ENCODE assay signal across 26 cellular contexts in the genomic region with DNA sequence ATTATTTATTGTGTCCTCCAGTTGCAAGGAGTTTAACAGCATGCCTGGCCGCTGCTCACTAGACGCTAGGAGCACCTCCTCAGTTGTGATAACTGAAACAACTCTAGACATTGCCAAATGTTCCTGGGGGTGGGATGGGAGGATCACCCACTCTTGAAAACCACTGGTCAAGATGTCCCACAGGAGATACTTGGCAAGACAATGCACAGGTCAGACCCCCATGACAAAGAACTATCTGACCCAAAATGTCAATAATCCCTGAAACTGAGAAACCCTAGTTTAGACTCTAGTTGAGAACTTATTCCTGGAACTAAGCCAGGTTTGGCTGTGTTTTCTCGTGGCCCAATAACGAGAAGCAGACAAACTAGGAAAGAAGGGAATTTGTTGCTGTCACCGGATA. TPM values are rescaled to one million over a fixed set of nuclear protein-coding genes. Genes with fewer than 3 reads are reported as not detected.
DNase-seq lines count a peak whose midpoint lies in the region; ATAC-seq, FAIRE-seq and TF ChIP-seq lines count a peak whose summit lies in the region.
"Had no signal": no experiment of that assay in that cellular context is flagged by ENCODE, and none has a peak within 500 bp of the region (broad histone marks: within the 10 kb centered on the region; RNA-seq: fewer than 3 reads in every experiment).

No MANE protein-coding gene starts in this region.

- H3K18ac ChIP-seq in H9 (ENCODE audit: insufficient read length, low read depth, low read length) = no peak overlapping the region

- TF ChIP-seq POLR2A in K562 (conservative IDR thresholded peaks at IDR 0.05) (no peak), thyroid gland (IDR thresholded peaks at IDR 0.05) (no peak)

- no peak overlapping the region for H2AK5ac ChIP-seq in H9 (ENCODE audit: insufficient read length, low read length)

- WGBS in H9 (ENCODE audit: extremely low coverage, insufficient read length, low lambda C conversion rate) = no CpG with 5 or more reads among the region's 5 CpGs
- 67% methylated on average over 5 of the region's 5 CpGs for WGBS in K562 (ENCODE audit: insufficient coverage, low coverage, missing lambda C conversion rate)
- WGBS in thyroid gland, 2 donors = 30 to 31% methylated on average over 5 of the region's 5 CpGs
- WGBS in mammary epithelial cell (ENCODE audit: low coverage, missing lambda C conversion rate) = 80% methylated on average over 5 of the region's 5 CpGs

- CTCF ChIA-PET in K562 (lab: Yijun Ruan, JAX; ENCODE audit: low intra/inter-chr PET ratio) = interaction anchor here (0.6 kb wide), 1 partner anchor 303 kb away, joined by 3 read pairs; no protein-coding TSS in a partner anchor
- CTCF ChIA-PET in mammary epithelial cell (lab: Charles Lee; ENCODE audit: low non-redundant PET) = no interaction called here

- no peak overlapping the region for H3K4ac ChIP-seq in H9 (ENCODE audit: low read depth, low read length)

- no peaks in the 10 kb centered on the region for H3K27me3 ChIP-seq in H9 (ENCODE audit: insufficient read depth, low read length)
- H3K27me3 ChIP-seq in K562 (ENCODE audit: control insufficient read depth in 2 of 2, insufficient read depth in 2 of 2, low read length in 2 of 2) = no peaks in the 10 kb centered on the region
- no peaks in the 10 kb centered on the region for H3K27me3 ChIP-seq in thyroid gland
- H3K27me3 ChIP-seq in tibial artery = no peaks in the 10 kb centered on the region
- H3K27me3 ChIP-seq in mammary epithelial cell (ENCODE audit: insufficient read depth, low read length) = no peaks in the 10 kb centered on the region
- H3K27me3 ChIP-seq: BE2C; BLaER1 treated with 17β-estradiol and CSF1 and Interleukin-3, amounts not matched to agents 10 nM and 100 nM had no signal

- H3K9me3 ChIP-seq in H9 (ENCODE audit: control insufficient read depth, low read depth, low read length) (no peaks in the 10 kb centered on the region), K562 (replicated peaks; ENCODE audit: control insufficient read depth, insufficient read depth, low read depth, low read length) (no peaks in the 10 kb centered on the region), thyroid gland (no peaks in the 10 kb centered on the region), tibial artery (no peaks in the 10 kb centered on the region), mammary epithelial cell (replicated peaks; ENCODE audit: insufficient read depth, low read length) (no peaks in the 10 kb centered on the region)
- H3K9me3 ChIP-seq: A549; BE2C; BLaER1 treated with 17β-estradiol and CSF1 and Interleukin-3, amounts not matched to agents 10 nM and 100 nM; HAP-1 had no signal

- H3K4me1 Mint-ChIP-seq in H9 = no peaks in the 10 kb centered on the region
- peaks cover 5% of the 10 kb centered on the region for H3K4me1 Mint-ChIP-seq in mesothelial cell of epicardium
- H3K4me1 Mint-ChIP-seq: CD8-positive, alpha-beta memory T cell; GM23338 had no signal

- H3K27me3 Mint-ChIP-seq in H9 (ENCODE audit: low read depth) (peaks cover 5% of the 10 kb centered on the region), mesothelial cell of epicardium (ENCODE audit: low read depth) (peaks cover 10% of the 10 kb centered on the region)
- H3K27me3 Mint-ChIP-seq: CD4-positive, alpha-beta T cell had no signal

- intact Hi-C loops in K562 (cut with micrococcal nuclease) = no loop called here
- intact Hi-C loops in thyroid gland (cut with DNase I) = no loop called here
- intact Hi-C loops in tibial artery (cut with DNase I; ENCODE audit: low total_unique reads) = no loop called here
- intact Hi-C loops in mammary epithelial cell (cut with micrococcal nuclease) = no loop called here

- ATAC-seq in K562 (no peak), HG02610 (IDR thresholded peaks at IDR 0.05; ENCODE audit: unreplicated experiment) (no peak)
- ATAC-seq: A549, GM12878, GM23338 had no signal

- no peak overlapping the region for H3K4me3 Mint-ChIP-seq in H9
- no peak overlapping the region for H3K4me3 Mint-ChIP-seq in mesothelial cell of epicardium
- H3K4me3 Mint-ChIP-seq: CD14-positive monocyte; CD4-positive, alpha-beta T cell; CD8-positive, alpha-beta memory T cell; GM23338; HFFc6 had no signal

- H3K27ac ChIP-seq in H9 (ENCODE audit: insufficient read length, low read depth, low read length) (no peak overlapping the region), K562 (ENCODE audit: extremely low read depth, low read depth, low read length) (no peak overlapping the region), thyroid gland (no peak overlapping the region), tibial artery (no peak overlapping the region), mammary epithelial cell (ENCODE audit: insufficient read depth, low read depth, low read length) (no peak overlapping the region)
- H3K27ac ChIP-seq: A549; BLaER1 treated with 17β-estradiol and CSF1 and Interleukin-3, amounts not matched to agents 10 nM and 100 nM had no signal

- no peak for TF ChIP-seq EP300 in K562 (IDR thresholded peaks at IDR 0.05; ENCODE audit: low read length)

- H3K14ac ChIP-seq in H9 (ENCODE audit: insufficient read depth, low read length) = no peak overlapping the region

- H2BK5ac ChIP-seq in H9 (ENCODE audit: insufficient read length, low read length) = no peak overlapping the region

- H3K4me2 ChIP-seq in H9 (ENCODE audit: insufficient read depth, insufficient read length, low read length) (no peak overlapping the region), K562 (ENCODE audit: insufficient read depth, low read length) (no peak overlapping the region), mammary epithelial cell (ENCODE audit: insufficient read depth, low read depth, low read length) (no peak overlapping the region)
- H3K4me2 ChIP-seq: A549; BLaER1 treated with 17β-estradiol and CSF1 and Interleukin-3, amounts not matched to agents 10 nM and 100 nM; GM23338 had no signal

- H4K20me1 ChIP-seq in H9 (ENCODE audit: control insufficient read depth, insufficient read depth, insufficient read length) = no peaks in the 10 kb centered on the region
- H4K20me1 ChIP-seq in K562 (replicated peaks; ENCODE audit: control insufficient read depth, insufficient read depth, low read length) = no peaks in the 10 kb centered on the region
- no peaks in the 10 kb centered on the region for H4K20me1 ChIP-seq in mammary epithelial cell (ENCODE audit: insufficient read depth, low read length)
- H4K20me1 ChIP-seq: BLaER1 treated with 17β-estradiol and CSF1 and Interleukin-3, amounts not matched to agents 10 nM and 100 nM had no signal

- no peak overlapping the region for H3K23ac ChIP-seq in H9 (ENCODE audit: insufficient read length, low read depth, low read length)

- no peak overlapping the region for H2BK15ac ChIP-seq in H9 (ENCODE audit: low read depth, low read length)

- H4K5ac ChIP-seq in H9 (ENCODE audit: insufficient read length, low read depth, low read length) = no peak overlapping the region

- H3K36me3 Mint-ChIP-seq in H9 (ENCODE audit: insufficient read depth in 1 of 3, low read depth in 3 of 3) (no peaks in the 10 kb centered on the region), mesothelial cell of epicardium (no peaks in the 10 kb centered on the region)
- H3K36me3 Mint-ChIP-seq: CD14-positive monocyte; CD8-positive, alpha-beta memory T cell had no signal

- H2AFZ ChIP-seq in H9 (ENCODE audit: low read length) (no peak overlapping the region), K562 (ENCODE audit: low read depth, low read length) (no peak overlapping the region), mammary epithelial cell (ENCODE audit: low read depth, low read length) (no peak overlapping the region)
- H2AFZ ChIP-seq: GM23338 had no signal

- POLR2A ChIA-PET in K562 (lab: Yijun Ruan, JAX) = interaction anchor here (1.4 kb wide), 1 partner anchor 9 kb away, joined by 11 read pairs; no protein-coding TSS in a partner anchor

- no peak overlapping the region for H3T11ph ChIP-seq in H9 (ENCODE audit: low read length)

- FAIRE-seq in K562 (lab: Jason Lieb, UNC) = no peak
- FAIRE-seq: A549, D721Med, GM12878, GM19239 had no signal

- no peak for DNase-seq in H9
- DNase-seq in K562 (ENCODE audit: extremely low read depth in 1 of 4, low spot score in 3 of 4) = no peak
- no peak for DNase-seq in mesothelial cell of epicardium (ENCODE audit: low spot score in 2 of 2, unreplicated experiment in 2 of 2)
- peak; percentile 21 to 27 for DNase-seq in thyroid gland
- no peak for DNase-seq in tibial artery
- no peak for DNase-seq in mammary epithelial cell
- DNase-seq: 8988T; ACHN; AML-193; BE2C; CD4-positive, alpha-beta T cell; CD8-positive, alpha-beta memory T cell; DMS 273 treated with DMSO at 0.1 percent for 48 hours; DMS79; EL; GDM1; HFFc6 had no signal

- no peaks in the 10 kb centered on the region for H3K23me2 ChIP-seq in H9 (ENCODE audit: insufficient read length, low read depth, low read length, poor library complexity, severe bottlenecking)

- TF ChIP-seq RAD21 in K562 (CRISPR knock-in tag; conservative IDR thresholded peaks at IDR 0.05 in 1 of 2, IDR thresholded peaks at IDR 0.05 in 1 of 2) = no peak

- H3K79me1 ChIP-seq in H9 (ENCODE audit: insufficient read depth, low read depth, low read length, poor library complexity, severe bottlenecking) = no peaks in the 10 kb centered on the region

- H4K91ac ChIP-seq in H9 (ENCODE audit: insufficient read length, low read depth, low read length) = no peak overlapping the region

- H3K79me2 ChIP-seq in H9 (ENCODE audit: insufficient read depth, low read length) (no peaks in the 10 kb centered on the region), K562 (ENCODE audit: control insufficient read depth, insufficient read depth, low read length) (no peaks in the 10 kb centered on the region), mammary epithelial cell (ENCODE audit: insufficient read depth, low read length) (no peaks in the 10 kb centered on the region)

- peak overlapping the region in 1 of 3 experiments; percentile 31; a peak in 2 of 7 replicates for H3K27ac Mint-ChIP-seq in H9
- H3K27ac Mint-ChIP-seq in mesothelial cell of epicardium = peak overlapping the region; percentile 30
- H3K27ac Mint-ChIP-seq: CD14-positive monocyte; CD4-positive, alpha-beta T cell; CD8-positive, alpha-beta memory T cell; GM23338; HFFc6 had no signal

- no peaks in the 10 kb centered on the region for H3K9me1 ChIP-seq in K562 (ENCODE audit: control insufficient read depth, insufficient read depth, low read length)

- no peak for TF ChIP-seq CTCF in H9 (conservative IDR thresholded peaks at IDR 0.05)
- no peak for TF ChIP-seq CTCF in K562 (IDR thresholded peaks at IDR 0.05 in 2 of 3, conservative IDR thresholded peaks at IDR 0.05 in 1 of 3; ENCODE audit: insufficient read depth in 2 of 3, low read depth in 1 of 3, low read length in 3 of 3)
- TF ChIP-seq CTCF in mesothelial cell of epicardium (IDR thresholded peaks at IDR 0.05; ENCODE audit: unreplicated experiment) = no peak
- no peak for TF ChIP-seq CTCF in thyroid gland (IDR thresholded peaks at IDR 0.05)
- no peak for TF ChIP-seq CTCF in tibial artery (IDR thresholded peaks at IDR 0.05)
- TF ChIP-seq CTCF in mammary epithelial cell (conservative IDR thresholded peaks at IDR 0.05 in 1 of 2, IDR thresholded peaks at IDR 0.05 in 1 of 2; ENCODE audit: extremely low read depth in 1 of 2, insufficient read depth in 1 of 2, low read depth in 1 of 2, low read length in 2 of 2) = no peak

- dilution Hi-C loops in mammary epithelial cell (cut with HindIII; ENCODE audit: low sequenced_read_pairs) = no loop called here

- H2BK12ac ChIP-seq in H9 (ENCODE audit: insufficient read length, low read depth, low read length) = no peak overlapping the region

- H3K4me1 ChIP-seq in H9 (ENCODE audit: insufficient read depth, low read length) = no peaks in the 10 kb centered on the region
- H3K4me1 ChIP-seq in K562 (replicated peaks in 1 of 2; ENCODE audit: control insufficient read depth in 2 of 2, insufficient read depth in 2 of 2, low read length in 2 of 2) = peaks cover 10 to 15% of the 10 kb centered on the region in 2 experiments; a peak in 4 of 5 replicates
- peaks cover 6 to 14% of the 10 kb centered on the region in 2 donors for H3K4me1 ChIP-seq in thyroid gland
- H3K4me1 ChIP-seq in tibial artery = no peaks in the 10 kb centered on the region
- H3K4me1 ChIP-seq in mammary epithelial cell (ENCODE audit: insufficient read depth, low read length) = no peaks in the 10 kb centered on the region
- H3K4me1 ChIP-seq: A549, BE2C had no signal

- H3K9me3 Mint-ChIP-seq in H9 (no peaks in the 10 kb centered on the region), mesothelial cell of epicardium (no peaks in the 10 kb centered on the region)
- H3K9me3 Mint-ChIP-seq: CD14-positive monocyte; CD4-positive, alpha-beta T cell; CD8-positive, alpha-beta memory T cell; GM23338; HFFc6 had no signal

- H3K36me3 ChIP-seq in K562 (ENCODE audit: control insufficient read depth, insufficient read depth, low read length) (no peaks in the 10 kb centered on the region), thyroid gland (no peaks in the 10 kb centered on the region), tibial artery (no peaks in the 10 kb centered on the region), mammary epithelial cell (ENCODE audit: insufficient read depth, low read length) (no peaks in the 10 kb centered on the region)
- H3K36me3 ChIP-seq: BE2C; BLaER1 treated with 17β-estradiol and CSF1 and Interleukin-3, amounts not matched to agents 10 nM and 100 nM; HAP-1 had no signal

- H3K56ac ChIP-seq in H9 (ENCODE audit: insufficient read length, low read depth, low read length) = no peak overlapping the region

- no peak overlapping the region for H3K9ac ChIP-seq in H9 (ENCODE audit: extremely low read depth, insufficient read length, low read length)
- no peak overlapping the region for H3K9ac ChIP-seq in K562 (ENCODE audit: insufficient read depth in 1 of 2, low read depth in 2 of 2, low read length in 2 of 2)
- no peak overlapping the region for H3K9ac ChIP-seq in mammary epithelial cell (ENCODE audit: insufficient read depth, low read length)
- H3K9ac ChIP-seq: BLaER1 treated with 17β-estradiol and CSF1 and Interleukin-3, amounts not matched to agents 10 nM and 100 nM had no signal

- BruUV-seq in K562 (replicated peaks; lab: Mats Ljungman, UMichigan) = no TSS peak
- no TSS peak for BruUV-seq in mammary epithelial cell (replicated peaks; lab: Mats Ljungman, UMichigan)

- no peak overlapping the region for H2BK120ac ChIP-seq in H9 (ENCODE audit: low read depth, low read length, poor library complexity, severe bottlenecking)

- in situ Hi-C loops in K562 (cut with MboI) = loop anchor here (5.0 kb wide), 1 partner anchor 1023 kb away; no protein-coding TSS in a partner anchor
- in situ Hi-C loops in mammary epithelial cell (cut with MboI; ENCODE audit: low sequenced_read_pairs in 2 of 2) = no loop called here

- no peak overlapping the region for H4K8ac ChIP-seq in H9 (replicated peaks; ENCODE audit: insufficient read length, low read depth, low read length)

- H2BK20ac ChIP-seq in H9 (ENCODE audit: low read depth, low read length, poor library complexity, severe bottlenecking) = peak overlapping the region; percentile 45

- H3K4me3 ChIP-seq in K562 = no peak overlapping the region
- no peak overlapping the region for H3K4me3 ChIP-seq in thyroid gland (replicated peaks in 1 of 3)
- no peak overlapping the region for H3K4me3 ChIP-seq in tibial artery
- no peak overlapping the region for H3K4me3 ChIP-seq in mammary epithelial cell (replicated peaks in 1 of 3; ENCODE audit: insufficient read depth in 1 of 3, low read depth in 2 of 3, low read length in 3 of 3)
- H3K4me3 ChIP-seq: A549; BLaER1 treated with 17β-estradiol and CSF1 and Interleukin-3, amounts not matched to agents 10 nM and 100 nM; GM12878; GM23338; HAP-1 had no signal

RNA-seq across cellular contexts. Expression of a gene that starts 9.5 kb away (rescaled TPM):
- total RNA-seq in H9 (2021) (10.9 and 11.1 TPM in 2 replicates), K562 (2014; rRNA removed) (18.8 and 24.3 TPM in 2 replicates), K562 (2014; rRNA removed; fragmentation: Illumina TruSeq; extraction: Trizol) (18.7 and 23.5 TPM in 2 replicates), K562 (2015; rRNA removed; fragmentation: Illumina TruSeq; extraction: Trizol) (23.9 and 26.7 TPM in 2 replicates), K562 (2021) (21.0 and 22.9 TPM in 2 replicates), mesothelial cell of epicardium (5.4 to 6.0 TPM (median 6.0 TPM) in 3 replicates), thyroid gland (10 to 100 TPM in 1 of 4 donors, 1 to 10 TPM in 3; 3.6 to 11.8 (median 6.8) TPM), mammary epithelial cell (1 to 10 TPM; 4.7 to 5.7 TPM)
- total RNA-seq in K562 (2011; cell fraction: chromatin; rRNA removed; ENCODE audit: low replicate concordance) = 7.3 and 12.0 TPM in 2 replicates
- 8.4 and 12.0 TPM in 2 replicates for total RNA-seq in K562 (2011; cell fraction: nucleolus; rRNA removed)
- total RNA-seq in K562 (2011; cell fraction: nucleoplasm; rRNA removed) = 7.9 and 8.3 TPM in 2 replicates
- polyA plus RNA-seq in K562 (2011; rRNA removed) (9.0 and 11.5 TPM in 2 replicates), K562 (2014; fragmentation: Illumina TruSeq; extraction: Trizol) (22.2 and 23.3 TPM in 2 replicates), K562 (2014; fragmentation: Nextera tagmentation; extraction: Ambion mirVana) (10 to 100 TPM; 18.3 to 31.4 TPM), K562 (2014; rRNA removed) (20.1 and 20.6 TPM in 2 replicates), mammary epithelial cell (5.6 TPM)
- polyA plus RNA-seq in K562 (2011; cell fraction: cytosol; rRNA removed) = 7.7 and 12.2 TPM in 2 replicates
- 6.2 and 7.7 TPM in 2 replicates for polyA plus RNA-seq in K562 (2011; cell fraction: nucleus; rRNA removed)
- 14.2 and 18.6 TPM in 2 replicates for polyA plus RNA-seq in K562 (2012)
- 6.1 and 7.3 TPM in 2 replicates for polyA minus RNA-seq in K562 (2011; rRNA and poly(A)+ RNA removed)
- 4.6 and 7.4 TPM in 2 replicates for polyA minus RNA-seq in K562 (2011; cell fraction: cytosol; rRNA and poly(A)+ RNA removed)
- polyA minus RNA-seq in K562 (2011; cell fraction: nucleus; rRNA and poly(A)+ RNA removed) = 3.9 and 7.9 TPM in 2 replicates
- polyA minus RNA-seq in mammary epithelial cell = 1.2 TPM

RNA-seq across cellular contexts. Expression of a gene that starts 11.5 kb away (rescaled TPM):
- total RNA-seq in H9 (2021) (44.0 and 45.3 TPM in 2 replicates), K562 (2014; rRNA removed) (22.7 and 25.4 TPM in 2 replicates), K562 (2014; rRNA removed; fragmentation: Illumina TruSeq; extraction: Trizol) (15.6 and 21.5 TPM in 2 replicates), K562 (2015; rRNA removed; fragmentation: Illumina TruSeq; extraction: Trizol) (30.5 and 31.7 TPM in 2 replicates), K562 (2021) (83.6 and 89.7 TPM in 2 replicates), mesothelial cell of epicardium (95.8 to 99.8 TPM (median 96.3 TPM) in 3 replicates), thyroid gland (10 to 100 TPM; 41.5 to 63.5 (median 57.3) TPM), mammary epithelial cell (10 to 100 TPM; 20.3 to 69.0 TPM)
- total RNA-seq in K562 (2011; cell fraction: chromatin; rRNA removed; ENCODE audit: low replicate concordance) = 189 and 474 TPM in 2 replicates
- 248 and 265 TPM in 2 replicates for total RNA-seq in K562 (2011; cell fraction: nucleolus; rRNA removed)
- 205 and 216 TPM in 2 replicates for total RNA-seq in K562 (2011; cell fraction: nucleoplasm; rRNA removed)
- polyA plus RNA-seq in K562 (2011; rRNA removed) (46.6 and 83.9 TPM in 2 replicates), K562 (2014; fragmentation: Illumina TruSeq; extraction: Trizol) (128 and 131 TPM in 2 replicates), K562 (2014; fragmentation: Nextera tagmentation; extraction: Ambion mirVana) (10 to 100 TPM; 20.7 to 26.1 TPM), K562 (2014; rRNA removed) (88.0 and 103 TPM in 2 replicates), mammary epithelial cell (41.5 TPM)
- 74.9 and 91.7 TPM in 2 replicates for polyA plus RNA-seq in K562 (2011; cell fraction: cytosol; rRNA removed)
- polyA plus RNA-seq in K562 (2011; cell fraction: nucleus; rRNA removed) = 198 and 250 TPM in 2 replicates
- 138 and 229 TPM in 2 replicates for polyA plus RNA-seq in K562 (2012)
- polyA minus RNA-seq in K562 (2011; rRNA and poly(A)+ RNA removed) = 22.1 and 23.6 TPM in 2 replicates
- polyA minus RNA-seq in K562 (2011; cell fraction: cytosol; rRNA and poly(A)+ RNA removed) = 34.3 and 45.6 TPM in 2 replicates
- polyA minus RNA-seq in K562 (2011; cell fraction: nucleus; rRNA and poly(A)+ RNA removed) = 42.9 and 68.4 TPM in 2 replicates
- 97.4 TPM for polyA minus RNA-seq in mammary epithelial cell

RNA-seq across cellular contexts. Expression of a gene that starts 12.1 kb away (rescaled TPM):
- 1.8 and 1.9 TPM in 2 replicates for total RNA-seq in H9 (2021)
- 2.0 and 3.2 TPM in 2 replicates for total RNA-seq in K562 (2011; cell fraction: chromatin; rRNA removed; ENCODE audit: low replicate concordance)
- total RNA-seq in K562 (2011; cell fraction: nucleolus; rRNA removed) = 0.92 and 1.5 TPM in 2 replicates
- 3.2 and 6.0 TPM in 2 replicates for total RNA-seq in K562 (2011; cell fraction: nucleoplasm; rRNA removed)
- 0.14 and 0.57 TPM in 2 replicates for total RNA-seq in K562 (2014; rRNA removed)
- total RNA-seq in K562 (2014; rRNA removed; fragmentation: Illumina TruSeq; extraction: Trizol) = 0.16 and 0.29 TPM in 2 replicates
- total RNA-seq in K562 (2015; rRNA removed; fragmentation: Illumina TruSeq; extraction: Trizol) = 0.40 and 0.53 TPM in 2 replicates
- total RNA-seq in K562 (2021) = 1.9 and 3.0 TPM in 2 replicates
- 0.50 and 1.1 TPM in 2 replicates for polyA plus RNA-seq in K562 (2011; rRNA removed)
- polyA plus RNA-seq in K562 (2011; cell fraction: cytosol; rRNA removed) = 1.3 and 2.0 TPM in 2 replicates
- 6.7 and 12.8 TPM in 2 replicates for polyA plus RNA-seq in K562 (2011; cell fraction: nucleus; rRNA removed)
- polyA plus RNA-seq in K562 (2012) = 3.9 and 9.0 TPM in 2 replicates
- 3.3 and 3.5 TPM in 2 replicates for polyA plus RNA-seq in K562 (2014; fragmentation: Illumina TruSeq; extraction: Trizol)
- under 1 TPM; 0.31 to 0.41 TPM for polyA plus RNA-seq in K562 (2014; fragmentation: Nextera tagmentation; extraction: Ambion mirVana)
- 2.1 and 2.8 TPM in 2 replicates for polyA plus RNA-seq in K562 (2014; rRNA removed)
- 0.07 and 0.27 TPM in 2 replicates for polyA minus RNA-seq in K562 (2011; rRNA and poly(A)+ RNA removed)
- 0.48 TPM in 1 of 2 replicates, not detected in the other for polyA minus RNA-seq in K562 (2011; cell fraction: cytosol; rRNA and poly(A)+ RNA removed)
- polyA minus RNA-seq in K562 (2011; cell fraction: nucleus; rRNA and poly(A)+ RNA removed) = 0.44 and 0.54 TPM in 2 replicates
- total RNA-seq in mesothelial cell of epicardium = 3.0 to 4.5 TPM (median 3.4 TPM) in 3 replicates
- total RNA-seq in thyroid gland = under 1 TPM in 3 of 4 donors, not detected in 1; 0.49 to 0.81 (median 0.67) TPM
- total RNA-seq in mammary epithelial cell = 1 to 10 TPM in 1 of 2 donors, under 1 TPM in 1; 0.17 to 1.4 TPM
- polyA plus RNA-seq in mammary epithelial cell = 0.16 TPM
- polyA minus RNA-seq in mammary epithelial cell = not detected
- total RNA-seq: GM23338 had no signal
- polyA plus RNA-seq: CD14-positive monocyte had no signal

RNA-seq across cellular contexts. Expression of a gene that starts 14.4 kb away (rescaled TPM):
- total RNA-seq in H9 (2021) = 43.1 and 46.3 TPM in 2 replicates
- 123 and 281 TPM in 2 replicates for total RNA-seq in K562 (2011; cell fraction: chromatin; rRNA removed; ENCODE audit: low replicate concordance)
- total RNA-seq in K562 (2011; cell fraction: nucleolus; rRNA removed) = 210 and 218 TPM in 2 replicates
- total RNA-seq in K562 (2011; cell fraction: nucleoplasm; rRNA removed) = 184 and 227 TPM in 2 replicates
- total RNA-seq in K562 (2014; rRNA removed) = 69.9 and 296 TPM in 2 replicates
- 42.5 and 43.7 TPM in 2 replicates for total RNA-seq in K562 (2014; rRNA removed; fragmentation: Illumina TruSeq; extraction: Trizol)
- total RNA-seq in K562 (2015; rRNA removed; fragmentation: Illumina TruSeq; extraction: Trizol) = 44.1 and 45.6 TPM in 2 replicates
- 83.2 and 83.4 TPM in 2 replicates for total RNA-seq in K562 (2021)
- 75.8 and 76.6 TPM in 2 replicates for polyA plus RNA-seq in K562 (2011; rRNA removed)
- polyA plus RNA-seq in K562 (2011; cell fraction: cytosol; rRNA removed) = 86.3 and 114 TPM in 2 replicates
- polyA plus RNA-seq in K562 (2011; cell fraction: nucleus; rRNA removed) = 311 and 473 TPM in 2 replicates
- 53.9 and 83.7 TPM in 2 replicates for polyA plus RNA-seq in K562 (2012)
- 92.6 and 98.8 TPM in 2 replicates for polyA plus RNA-seq in K562 (2014; fragmentation: Illumina TruSeq; extraction: Trizol)
- polyA plus RNA-seq in K562 (2014; fragmentation: Nextera tagmentation; extraction: Ambion mirVana) = 10 to 100 TPM; 27.4 to 41.6 TPM
- 86.4 and 95.1 TPM in 2 replicates for polyA plus RNA-seq in K562 (2014; rRNA removed)
- 25.0 and 32.8 TPM in 2 replicates for polyA minus RNA-seq in K562 (2011; rRNA and poly(A)+ RNA removed)
- polyA minus RNA-seq in K562 (2011; cell fraction: cytosol; rRNA and poly(A)+ RNA removed) = 31.8 and 46.0 TPM in 2 replicates
- 44.2 and 45.1 TPM in 2 replicates for polyA minus RNA-seq in K562 (2011; cell fraction: nucleus; rRNA and poly(A)+ RNA removed)
- 49.3 to 58.6 TPM (median 51.5 TPM) in 3 replicates for total RNA-seq in mesothelial cell of epicardium
- total RNA-seq in thyroid gland = 10 to 100 TPM; 13.0 to 26.1 (median 24.1) TPM
- total RNA-seq in mammary epithelial cell = 10 to 100 TPM; 10.0 to 15.6 TPM
- polyA plus RNA-seq in mammary epithelial cell = 13.5 TPM
- 14.8 TPM for polyA minus RNA-seq in mammary epithelial cell

RNA-seq across cellular contexts. Expression of a gene that starts 24.8 kb away (rescaled TPM):
- 20.8 and 27.2 TPM in 2 replicates for total RNA-seq in H9 (2021)
- total RNA-seq in K562 (2011; cell fraction: chromatin; rRNA removed; ENCODE audit: low replicate concordance) = 40.9 and 90.2 TPM in 2 replicates
- total RNA-seq in K562 (2011; cell fraction: nucleolus; rRNA removed) = 30.7 and 39.2 TPM in 2 replicates
- total RNA-seq in K562 (2011; cell fraction: nucleoplasm; rRNA removed) = 33.1 and 38.9 TPM in 2 replicates
- 14.2 and 20.9 TPM in 2 replicates for total RNA-seq in K562 (2014; rRNA removed)
- 10.0 and 12.1 TPM in 2 replicates for total RNA-seq in K562 (2014; rRNA removed; fragmentation: Illumina TruSeq; extraction: Trizol)
- 13.3 and 15.5 TPM in 2 replicates for total RNA-seq in K562 (2015; rRNA removed; fragmentation: Illumina TruSeq; extraction: Trizol)
- 21.7 and 26.0 TPM in 2 replicates for total RNA-seq in K562 (2021)
- 14.8 and 17.9 TPM in 2 replicates for polyA plus RNA-seq in K562 (2011; rRNA removed)
- polyA plus RNA-seq in K562 (2011; cell fraction: cytosol; rRNA removed) = 9.3 and 10.7 TPM in 2 replicates
- polyA plus RNA-seq in K562 (2011; cell fraction: nucleus; rRNA removed) = 115 and 141 TPM in 2 replicates
- polyA plus RNA-seq in K562 (2012) = 16.3 and 29.8 TPM in 2 replicates
- polyA plus RNA-seq in K562 (2014; fragmentation: Illumina TruSeq; extraction: Trizol) = 19.1 and 26.3 TPM in 2 replicates
- polyA plus RNA-seq in K562 (2014; fragmentation: Nextera tagmentation; extraction: Ambion mirVana) = 1 to 10 TPM; 2.2 to 2.8 TPM
- polyA plus RNA-seq in K562 (2014; rRNA removed) = 39.8 and 47.4 TPM in 2 replicates
- 1.7 and 2.6 TPM in 2 replicates for polyA minus RNA-seq in K562 (2011; rRNA and poly(A)+ RNA removed)
- polyA minus RNA-seq in K562 (2011; cell fraction: cytosol; rRNA and poly(A)+ RNA removed) = 1.9 TPM in 1 of 2 replicates, not detected in the other
- polyA minus RNA-seq in K562 (2011; cell fraction: nucleus; rRNA and poly(A)+ RNA removed) = 8.6 and 11.7 TPM in 2 replicates
- total RNA-seq in mesothelial cell of epicardium = 45.7 to 48.3 TPM (median 45.7 TPM) in 3 replicates
- total RNA-seq in thyroid gland = 1 to 10 TPM; 2.3 to 9.8 (median 6.5) TPM
- total RNA-seq in mammary epithelial cell = 1 to 10 TPM in 1 of 2 donors, under 1 TPM in 1; 0.50 to 7.9 TPM
- 2.0 TPM for polyA plus RNA-seq in mammary epithelial cell
- polyA minus RNA-seq in mammary epithelial cell = not detected
- polyA plus RNA-seq: CD8-positive, alpha-beta memory T cell had no signal

Comparison
In these comparisons a context has a peak if more than half of its experiments do, and no peak if none do; other contexts are left out.
1. DNase-seq: peak in thyroid gland (2 of 2); none in H9 (single experiment), K562 (0 of 4), mesothelial cell of epicardium (0 of 2), tibial artery (0 of 2) and mammary epithelial cell (single experiment).